Comparison of ENCODE assay signal across 8 cellular contexts in genomic region chr2:63424329-63425078, GRCh38.
DNase-seq lines count a peak whose midpoint lies in the region; ATAC-seq and TF ChIP-seq lines count a peak whose summit lies in the region.

No MANE protein-coding gene starts in this region.

- H3F3A ChIP-seq in PC-9 (ENCODE audit: insufficient read depth, low read depth): no peaks in the 10 kb centered on the region

- ATAC-seq in GM19035 (IDR thresholded peaks at IDR 0.05; ENCODE audit: unreplicated experiment) (peak; percentile 19), HG03196 (IDR thresholded peaks at IDR 0.05; ENCODE audit: unreplicated experiment) (peak; percentile 58)

- H3K27me3 Mint-ChIP-seq in endothelial cell (ENCODE audit: unreplicated experiment): peaks cover 3% of the 10 kb centered on the region

- H3K36me3 Mint-ChIP-seq in endothelial cell (ENCODE audit: low read depth, unreplicated experiment): peaks cover 4% of the 10 kb centered on the region

- H3K36me3 ChIP-seq in PC-9 (ENCODE audit: low read depth): no peaks in the 10 kb centered on the region

- H3K9me2 ChIP-seq in PC-9 (ENCODE audit: insufficient read depth): 0 out of 2 replicates have a peak, but pooled peaks cover 3% of the 10 kb centered on the region

- H3K4me1 Mint-ChIP-seq in endothelial cell (ENCODE audit: unreplicated experiment): no peaks in the 10 kb centered on the region

- POLR2A ChIA-PET in PC-9 (lab: Charles Lee; ENCODE audit: unreplicated experiment): interaction anchor here (0.6 kb wide), 1 partner anchor 1464 kb away, joined by 4 read pairs; no protein-coding TSS in a partner anchor

- no peak overlapping the region for H3K4me2 ChIP-seq in PC-9

- H2AFZ ChIP-seq in PC-9: no peak overlapping the region

- H3K79me2 ChIP-seq in PC-9 (ENCODE audit: low read depth): no peaks in the 10 kb centered on the region

- DNase-seq in DMS 273 treated with DMSO at 0.1 percent for 48 hours (lab: John Stamatoyannopoulos, UW) (peak; percentile 30), PC-9 (peak in 1 of 2 experiments; percentile 47), endothelial cell (ENCODE audit: low spot score) (peak; percentile 7), posterior vena cava (ENCODE audit: low spot score) (peak; percentile 67), NCI-H2107 treated with DMSO at 0.1 percent for 48 hours (lab: John Stamatoyannopoulos, UW; ENCODE audit: unreplicated experiment) (no peak), nucleus accumbens (lab: John Stamatoyannopoulos, UW) (no peak)

- intact Hi-C loops in PC-9 (cut with micrococcal nuclease; ENCODE audit: unreplicated experiment): no loop called here
- intact Hi-C loops in posterior vena cava (cut with DNase I): no loop called here

- BruUV-seq in PC-9 (replicated peaks; lab: Mats Ljungman, UMichigan): no TSS peak

- TF ChIP-seq CTCF in PC-9 (conservative IDR thresholded peaks at IDR 0.05): peak; percentile 83
- peak; percentile 67 for TF ChIP-seq CTCF in endothelial cell (IDR thresholded peaks at IDR 0.05; ENCODE audit: unreplicated experiment)

- CTCF ChIA-PET in PC-9 (lab: Charles Lee): interaction anchor here (0.8 kb wide), 1 partner anchor 12 kb away, joined by 3 read pairs; no protein-coding TSS in a partner anchor

- H3K4me3 ChIP-seq in PC-9: no peak overlapping the region

- no peaks in the 10 kb centered on the region for H3K9me3 ChIP-seq in PC-9 (ENCODE audit: insufficient read depth, low read depth)

- 0 out of 2 replicates have a peak, but pooled peaks cover 2% of the 10 kb centered on the region for H4K20me1 ChIP-seq in PC-9 (ENCODE audit: insufficient read depth)

- no peaks in the 10 kb centered on the region for H3K4me1 ChIP-seq in PC-9 (replicated peaks; ENCODE audit: insufficient read depth)

- H3K27ac ChIP-seq in PC-9: no peak overlapping the region

- no peaks in the 10 kb centered on the region for H3K9me3 Mint-ChIP-seq in endothelial cell (ENCODE audit: unreplicated experiment)

- H3K27ac Mint-ChIP-seq in endothelial cell (ENCODE audit: unreplicated experiment): no peak overlapping the region

- H3K27me3 ChIP-seq in PC-9 (ENCODE audit: insufficient read depth, low read depth): no peaks in the 10 kb centered on the region

- H3K4me3 Mint-ChIP-seq in endothelial cell (ENCODE audit: unreplicated experiment): no peak overlapping the region

Comparison
In these comparisons a context has a peak if more than half of its experiments do, and no peak if none do; other contexts are left out.
1. DNase-seq: peak in DMS 273 treated with DMSO at 0.1 percent for 48 hours (single experiment), endothelial cell (single experiment) and posterior vena cava (single experiment); none in NCI-H2107 treated with DMSO at 0.1 percent for 48 hours (single experiment) and nucleus accumbens (0 of 56).